In the genomic region with DNA sequence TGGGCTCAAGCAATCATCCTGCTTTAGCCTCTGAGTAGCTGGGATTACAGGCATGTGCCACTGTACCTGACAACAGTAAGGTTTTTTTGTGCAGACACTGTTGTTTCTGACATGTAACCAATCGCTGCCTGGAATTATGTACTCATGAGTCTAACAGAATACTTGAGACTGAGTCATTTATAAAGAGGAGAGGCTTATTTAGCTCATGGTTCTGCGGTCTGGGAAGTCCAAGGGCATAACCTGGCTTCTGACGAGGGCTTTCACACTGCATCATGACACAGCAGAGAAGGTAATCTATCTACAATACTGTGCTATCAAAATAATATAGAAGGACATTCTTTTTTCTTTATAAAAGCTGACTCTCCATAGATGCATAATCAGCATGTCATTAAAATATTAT, we compare ENCODE assay signal across 24 cellular contexts.
"Had no signal": no experiment of that assay in that cellular context is flagged by ENCODE, and none has a peak within 500 bp of the region (broad histone marks: within the 10 kb centered on the region; RNA-seq: fewer than 3 reads in every experiment).

No MANE protein-coding gene starts in this region.

- H3K36me3 ChIP-seq: gastroesophageal sphincter, heart left ventricle, prostate gland, right atrium auricular region, sigmoid colon, thoracic aorta, tibial nerve, upper lobe of left lung had no signal

- H3K9me3 ChIP-seq: prostate gland, right atrium auricular region had no signal

- H3K4me1 ChIP-seq: prostate gland, sigmoid colon had no signal

- H3K27ac ChIP-seq: dorsolateral prefrontal cortex, gastroesophageal sphincter, heart left ventricle, hepatocyte, prostate gland, right atrium auricular region, sigmoid colon, thoracic aorta, upper lobe of left lung had no signal

- H3K4me2 ChIP-seq: hepatocyte had no signal

- H3K4me3 ChIP-seq: dorsolateral prefrontal cortex, gastroesophageal sphincter, heart left ventricle, hepatocyte, lung, prostate gland, right atrium auricular region, sigmoid colon, thoracic aorta, tibial nerve, upper lobe of left lung had no signal

- DNase-seq: dorsolateral prefrontal cortex; effector CD4-positive, alpha-beta T cell; foreskin fibroblast; heart left ventricle; kidney; mesenchymal stem cell; midbrain; naive thymus-derived CD4-positive, alpha-beta T cell; nephron progenitor cell; nucleus accumbens; sigmoid colon; stimulated activated CD4-positive, alpha-beta T cell treated with anti-CD3 and anti-CD28 coated beads, Interleukin-2, amount 100 ng/mL, for 24 hours; stimulated activated CD4-positive, alpha-beta T cell treated with anti-CD3 and anti-CD28 coated beads, Interleukin-4, amount 100 ng/mL, for 24 hours; upper lobe of left lung had no signal

- H3K36me3 Mint-ChIP-seq: stimulated activated memory B cell treated with anti-CD40 and anti-IgM and Interleukin-4, amounts not matched to agents 10 μg/mL and 1 μg/mL and 100 μg/mL, for 72 hours had no signal

- ATAC-seq: gastroesophageal sphincter; heart left ventricle; left lobe of liver; naive thymus-derived CD4-positive, alpha-beta T cell; stimulated activated memory B cell treated with anti-CD40 and anti-IgM and Interleukin-4, amounts not matched to agents 10 μg/mL and 1 μg/mL and 100 μg/mL, for 72 hours had no signal

- H3K79me2 ChIP-seq: hepatocyte had no signal

- H3K4me3 Mint-ChIP-seq: naive thymus-derived CD4-positive, alpha-beta T cell; nephron progenitor cell; stimulated activated memory B cell treated with anti-CD40 and anti-IgM and Interleukin-4, amounts not matched to agents 10 μg/mL and 1 μg/mL and 100 μg/mL, for 72 hours; stimulated activated naive CD8-positive, alpha-beta T cell treated with anti-CD3 and anti-CD28 coated beads, Interleukin-15, Interleukin-2, amounts not matched to agents 100 ng/mL and 50 ng/mL, for 24 hours had no signal

- H3K4me1 Mint-ChIP-seq: naive thymus-derived CD4-positive, alpha-beta T cell; stimulated activated memory B cell treated with anti-CD40 and anti-IgM and Interleukin-4, amounts not matched to agents 10 μg/mL and 1 μg/mL and 100 μg/mL, for 72 hours had no signal

- H2AFZ ChIP-seq: hepatocyte had no signal

- H3K27ac Mint-ChIP-seq: naive thymus-derived CD4-positive, alpha-beta T cell; nephron progenitor cell; stimulated activated memory B cell treated with anti-CD40 and anti-IgM and Interleukin-4, amounts not matched to agents 10 μg/mL and 1 μg/mL and 100 μg/mL, for 72 hours; stimulated activated naive CD8-positive, alpha-beta T cell treated with anti-CD3 and anti-CD28 coated beads, Interleukin-15, Interleukin-2, amounts not matched to agents 100 ng/mL and 50 ng/mL, for 24 hours had no signal

- H3K27me3 ChIP-seq: heart left ventricle, hepatocyte, right atrium auricular region, sigmoid colon, tibial nerve, upper lobe of left lung had no signal
